In genomic region chr12:112854344-112854743, GRCh38 we compare ENCODE assay signal across 29 cellular contexts. TPM values are rescaled to one million over a fixed set of nuclear protein-coding genes. Genes with fewer than 3 reads are reported as not detected.
"Had no signal": no experiment of that assay in that cellular context is flagged by ENCODE, and none has a peak within 500 bp of the region (broad histone marks: within the 10 kb centered on the region; RNA-seq: fewer than 3 reads in every experiment).

No MANE protein-coding gene starts in this region.

- H3K4me3 Mint-ChIP-seq: dendritic cell treated with granulocyte-macrophage colony-stimulating factor and Interleukin-4, amounts not matched to agents 40 ng/mL and 50 ng/mL, for 4 days; effector memory CD8-positive, alpha-beta T cell; endodermal cell had no signal

- H3K27ac Mint-ChIP-seq: dendritic cell treated with granulocyte-macrophage colony-stimulating factor and Interleukin-4, amounts not matched to agents 40 ng/mL and 50 ng/mL, for 4 days; effector memory CD8-positive, alpha-beta T cell; endodermal cell had no signal

- DNase-seq: colonic mucosa; cortex of kidney; dermis blood vessel endothelial cell; dorsolateral prefrontal cortex; effector CD4-positive, alpha-beta T cell; effector CD8-positive, alpha-beta T cell; effector memory CD4-positive, alpha-beta T cell; effector memory CD8-positive, alpha-beta T cell; erythroblast; esophagus squamous epithelium; foreskin fibroblast; foreskin keratinocyte; foreskin melanocyte; gastrocnemius medialis; glutamatergic neuron; head of caudate nucleus; heart left ventricle; heart right ventricle had no signal

- H3K27me3 ChIP-seq: colonic mucosa had no signal

- H3K4me1 ChIP-seq: colonic mucosa, esophagus muscularis mucosa, esophagus squamous epithelium, foreskin keratinocyte, gastrocnemius medialis, gastroesophageal sphincter, heart left ventricle, heart right ventricle had no signal

- FAIRE-seq: colon, endometrium, endothelial cell of umbilical vein, frontal cortex had no signal

- ATAC-seq: effector memory CD8-positive, alpha-beta T cell; esophagus mucosa; gastrocnemius medialis; gastroesophageal sphincter; heart left ventricle; heart right ventricle had no signal

- H3K4me3 ChIP-seq: colonic mucosa, coronary artery, dorsolateral prefrontal cortex, esophagus muscularis mucosa, esophagus squamous epithelium, gastrocnemius medialis, gastroesophageal sphincter, heart left ventricle, heart right ventricle had no signal

- H3K9me3 Mint-ChIP-seq: dendritic cell treated with granulocyte-macrophage colony-stimulating factor and Interleukin-4, amounts not matched to agents 40 ng/mL and 50 ng/mL, for 4 days; effector memory CD8-positive, alpha-beta T cell; endodermal cell had no signal

- H3K27ac ChIP-seq: colonic mucosa, coronary artery, dorsolateral prefrontal cortex, epithelial cell of prostate, esophagus muscularis mucosa, esophagus squamous epithelium, foreskin keratinocyte, gastrocnemius medialis, gastroesophageal sphincter, heart left ventricle, heart right ventricle had no signal

- H3K36me3 ChIP-seq: colonic mucosa, esophagus muscularis mucosa, esophagus squamous epithelium, gastrocnemius medialis, gastroesophageal sphincter, heart left ventricle, heart right ventricle had no signal

- H3K9me3 ChIP-seq: colonic mucosa, esophagus muscularis mucosa, esophagus squamous epithelium, gastrocnemius medialis, heart left ventricle, heart right ventricle had no signal

RNA-seq across cellular contexts. Expression of gene OAS1, which starts 52.4 kb away (rescaled TPM):
- total RNA-seq: endodermal cell had no signal
